Comparison of ENCODE assay signal across 1 cellular context in the genomic region with DNA sequence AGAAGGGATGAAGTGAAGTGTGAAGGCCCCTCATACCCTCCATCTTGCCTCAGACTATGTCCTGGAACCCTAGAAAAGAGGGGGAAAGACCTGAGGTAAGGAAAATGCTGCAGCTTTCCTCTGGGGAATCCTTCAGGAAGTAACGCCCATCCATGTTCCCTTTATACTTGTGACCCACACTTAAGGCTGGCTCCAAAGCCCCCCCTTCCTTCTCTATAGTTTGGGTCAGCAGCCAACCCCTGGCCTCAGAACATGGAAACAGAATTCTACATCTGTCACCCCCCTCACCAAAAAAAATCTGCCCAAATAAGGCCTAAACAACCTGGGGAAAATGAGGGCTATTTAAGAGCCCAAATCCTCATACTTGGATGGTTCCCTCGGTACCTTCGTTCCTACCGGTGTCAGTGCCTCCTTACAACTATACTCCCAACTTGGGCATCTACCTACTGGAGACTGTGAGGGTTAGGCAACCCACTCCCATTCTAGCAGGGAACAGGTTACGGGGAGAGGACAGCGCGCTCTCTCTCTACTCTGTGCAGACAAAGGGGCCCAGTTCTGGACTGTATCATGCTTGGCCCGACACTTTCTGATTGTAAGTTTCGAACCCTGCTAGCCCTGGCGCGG.
A peak's percentile ranks its signal among the peaks of the same experiment; 100 is the strongest.
TF ChIP-seq lines count a peak whose summit lies in the region.

No MANE protein-coding gene starts in this region.

TF ChIP-seq in HepG2, 621 proteins besides CTCF, POLR2A, EP300 and RAD21:
- TF ChIP-seq ZNF816 (CRISPR knock-in tag; IDR thresholded peaks at IDR 0.05; ENCODE audit: borderline replicate concordance) (peak; percentile 2; the same call in 1 of the 2 replicates), ETV5 (CRISPR knock-in tag; IDR thresholded peaks at IDR 0.05; ENCODE audit: borderline replicate concordance) (no peak), SOX6 (IDR thresholded peaks at IDR 0.05) (no peak), SOX6 (CRISPR knock-in tag; IDR thresholded peaks at IDR 0.05) (peak; percentile 8; the same call in 1 of the 2 replicates), ZNF256 (CRISPR knock-in tag; conservative IDR thresholded peaks at IDR 0.05) (0 out of 2 replicates have a peak, but pooled peaks have one; percentile 65), ZNF607 (CRISPR knock-in tag; IDR thresholded peaks at IDR 0.05; ENCODE audit: borderline replicate concordance) (0 out of 2 replicates have a peak, but pooled peaks have one; percentile 25), ZNF224 (CRISPR knock-in tag; IDR thresholded peaks at IDR 0.05) (0 out of 2 replicates have a peak, but pooled peaks have one; percentile 82), FOXP4 (CRISPR knock-in tag; IDR thresholded peaks at IDR 0.05) (0 out of 2 replicates have a peak, but pooled peaks have one; percentile 4), ZNF670 (CRISPR knock-in tag; IDR thresholded peaks at IDR 0.05; ENCODE audit: borderline replicate concordance) (no peak; the same call in 1 of the 2 replicates), KLF15 (CRISPR knock-in tag; IDR thresholded peaks at IDR 0.05; ENCODE audit: borderline replicate concordance) (no peak), ZFP82 (CRISPR knock-in tag; IDR thresholded peaks at IDR 0.05; ENCODE audit: borderline replicate concordance) (0 out of 2 replicates have a peak, but pooled peaks have one; percentile 37), ZEB1 (IDR thresholded peaks at IDR 0.05; ENCODE audit: insufficient replicate concordance, low read depth) (peak; percentile 20), U2AF1 (optimal IDR thresholded peaks at IDR 0.05; ENCODE audit: low read depth, low read length) (no peak), ZNF572 (CRISPR knock-in tag; IDR thresholded peaks at IDR 0.05) (peak; percentile 86; the same call in 1 of the 2 replicates), MXD4 (CRISPR knock-in tag; IDR thresholded peaks at IDR 0.05) (0 out of 2 replicates have a peak, but pooled peaks have one; percentile 47), ZNF296 (CRISPR knock-in tag; conservative IDR thresholded peaks at IDR 0.05) (0 out of 2 replicates have a peak, but pooled peaks have one; percentile 31), ZNF18 (CRISPR knock-in tag; IDR thresholded peaks at IDR 0.05; ENCODE audit: insufficient replicate concordance) (peak; percentile 58), GZF1 (CRISPR knock-in tag; IDR thresholded peaks at IDR 0.05) (no peak), SMAD3 (CRISPR knock-in tag; IDR thresholded peaks at IDR 0.05) (0 out of 2 replicates have a peak, but pooled peaks have one; percentile 1)
- TF ChIP-seq, protein P1, sequence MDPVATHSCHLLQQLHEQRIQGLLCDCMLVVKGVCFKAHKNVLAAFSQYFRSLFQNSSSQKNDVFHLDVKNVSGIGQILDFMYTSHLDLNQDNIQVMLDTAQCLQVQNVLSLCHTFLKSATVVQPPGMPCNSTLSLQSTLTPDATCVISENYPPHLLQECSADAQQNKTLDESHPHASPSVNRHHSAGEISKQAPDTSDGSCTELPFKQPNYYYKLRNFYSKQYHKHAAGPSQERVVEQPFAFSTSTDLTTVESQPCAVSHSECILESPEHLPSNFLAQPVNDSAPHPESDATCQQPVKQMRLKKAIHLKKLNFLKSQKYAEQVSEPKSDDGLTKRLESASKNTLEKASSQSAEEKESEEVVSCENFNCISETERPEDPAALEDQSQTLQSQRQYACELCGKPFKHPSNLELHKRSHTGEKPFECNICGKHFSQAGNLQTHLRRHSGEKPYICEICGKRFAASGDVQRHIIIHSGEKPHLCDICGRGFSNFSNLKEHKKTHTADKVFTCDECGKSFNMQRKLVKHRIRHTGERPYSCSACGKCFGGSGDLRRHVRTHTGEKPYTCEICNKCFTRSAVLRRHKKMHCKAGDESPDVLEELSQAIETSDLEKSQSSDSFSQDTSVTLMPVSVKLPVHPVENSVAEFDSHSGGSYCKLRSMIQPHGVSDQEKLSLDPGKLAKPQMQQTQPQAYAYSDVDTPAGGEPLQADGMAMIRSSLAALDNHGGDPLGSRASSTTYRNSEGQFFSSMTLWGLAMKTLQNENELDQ (CRISPR knock-in tag; IDR thresholded peaks at IDR 0.05; ENCODE audit: borderline replicate concordance) = 0 out of 2 replicates have a peak, but pooled peaks have one; percentile 7
- TF ChIP-seq, protein P2, sequence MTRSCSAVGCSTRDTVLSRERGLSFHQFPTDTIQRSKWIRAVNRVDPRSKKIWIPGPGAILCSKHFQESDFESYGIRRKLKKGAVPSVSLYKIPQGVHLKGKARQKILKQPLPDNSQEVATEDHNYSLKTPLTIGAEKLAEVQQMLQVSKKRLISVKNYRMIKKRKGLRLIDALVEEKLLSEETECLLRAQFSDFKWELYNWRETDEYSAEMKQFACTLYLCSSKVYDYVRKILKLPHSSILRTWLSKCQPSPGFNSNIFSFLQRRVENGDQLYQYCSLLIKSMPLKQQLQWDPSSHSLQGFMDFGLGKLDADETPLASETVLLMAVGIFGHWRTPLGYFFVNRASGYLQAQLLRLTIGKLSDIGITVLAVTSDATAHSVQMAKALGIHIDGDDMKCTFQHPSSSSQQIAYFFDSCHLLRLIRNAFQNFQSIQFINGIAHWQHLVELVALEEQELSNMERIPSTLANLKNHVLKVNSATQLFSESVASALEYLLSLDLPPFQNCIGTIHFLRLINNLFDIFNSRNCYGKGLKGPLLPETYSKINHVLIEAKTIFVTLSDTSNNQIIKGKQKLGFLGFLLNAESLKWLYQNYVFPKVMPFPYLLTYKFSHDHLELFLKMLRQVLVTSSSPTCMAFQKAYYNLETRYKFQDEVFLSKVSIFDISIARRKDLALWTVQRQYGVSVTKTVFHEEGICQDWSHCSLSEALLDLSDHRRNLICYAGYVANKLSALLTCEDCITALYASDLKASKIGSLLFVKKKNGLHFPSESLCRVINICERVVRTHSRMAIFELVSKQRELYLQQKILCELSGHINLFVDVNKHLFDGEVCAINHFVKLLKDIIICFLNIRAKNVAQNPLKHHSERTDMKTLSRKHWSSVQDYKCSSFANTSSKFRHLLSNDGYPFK (CRISPR knock-in tag; IDR thresholded peaks at IDR 0.05; ENCODE audit: borderline replicate concordance) = 0 out of 2 replicates have a peak, but pooled peaks have one; percentile 14
- TF ChIP-seq, protein P3, sequence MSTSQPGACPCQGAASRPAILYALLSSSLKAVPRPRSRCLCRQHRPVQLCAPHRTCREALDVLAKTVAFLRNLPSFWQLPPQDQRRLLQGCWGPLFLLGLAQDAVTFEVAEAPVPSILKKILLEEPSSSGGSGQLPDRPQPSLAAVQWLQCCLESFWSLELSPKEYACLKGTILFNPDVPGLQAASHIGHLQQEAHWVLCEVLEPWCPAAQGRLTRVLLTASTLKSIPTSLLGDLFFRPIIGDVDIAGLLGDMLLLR (CRISPR knock-in tag; IDR thresholded peaks at IDR 0.05) = peak; percentile 18; the same call in 1 of the 2 replicates
- TF ChIP-seq, protein P4, sequence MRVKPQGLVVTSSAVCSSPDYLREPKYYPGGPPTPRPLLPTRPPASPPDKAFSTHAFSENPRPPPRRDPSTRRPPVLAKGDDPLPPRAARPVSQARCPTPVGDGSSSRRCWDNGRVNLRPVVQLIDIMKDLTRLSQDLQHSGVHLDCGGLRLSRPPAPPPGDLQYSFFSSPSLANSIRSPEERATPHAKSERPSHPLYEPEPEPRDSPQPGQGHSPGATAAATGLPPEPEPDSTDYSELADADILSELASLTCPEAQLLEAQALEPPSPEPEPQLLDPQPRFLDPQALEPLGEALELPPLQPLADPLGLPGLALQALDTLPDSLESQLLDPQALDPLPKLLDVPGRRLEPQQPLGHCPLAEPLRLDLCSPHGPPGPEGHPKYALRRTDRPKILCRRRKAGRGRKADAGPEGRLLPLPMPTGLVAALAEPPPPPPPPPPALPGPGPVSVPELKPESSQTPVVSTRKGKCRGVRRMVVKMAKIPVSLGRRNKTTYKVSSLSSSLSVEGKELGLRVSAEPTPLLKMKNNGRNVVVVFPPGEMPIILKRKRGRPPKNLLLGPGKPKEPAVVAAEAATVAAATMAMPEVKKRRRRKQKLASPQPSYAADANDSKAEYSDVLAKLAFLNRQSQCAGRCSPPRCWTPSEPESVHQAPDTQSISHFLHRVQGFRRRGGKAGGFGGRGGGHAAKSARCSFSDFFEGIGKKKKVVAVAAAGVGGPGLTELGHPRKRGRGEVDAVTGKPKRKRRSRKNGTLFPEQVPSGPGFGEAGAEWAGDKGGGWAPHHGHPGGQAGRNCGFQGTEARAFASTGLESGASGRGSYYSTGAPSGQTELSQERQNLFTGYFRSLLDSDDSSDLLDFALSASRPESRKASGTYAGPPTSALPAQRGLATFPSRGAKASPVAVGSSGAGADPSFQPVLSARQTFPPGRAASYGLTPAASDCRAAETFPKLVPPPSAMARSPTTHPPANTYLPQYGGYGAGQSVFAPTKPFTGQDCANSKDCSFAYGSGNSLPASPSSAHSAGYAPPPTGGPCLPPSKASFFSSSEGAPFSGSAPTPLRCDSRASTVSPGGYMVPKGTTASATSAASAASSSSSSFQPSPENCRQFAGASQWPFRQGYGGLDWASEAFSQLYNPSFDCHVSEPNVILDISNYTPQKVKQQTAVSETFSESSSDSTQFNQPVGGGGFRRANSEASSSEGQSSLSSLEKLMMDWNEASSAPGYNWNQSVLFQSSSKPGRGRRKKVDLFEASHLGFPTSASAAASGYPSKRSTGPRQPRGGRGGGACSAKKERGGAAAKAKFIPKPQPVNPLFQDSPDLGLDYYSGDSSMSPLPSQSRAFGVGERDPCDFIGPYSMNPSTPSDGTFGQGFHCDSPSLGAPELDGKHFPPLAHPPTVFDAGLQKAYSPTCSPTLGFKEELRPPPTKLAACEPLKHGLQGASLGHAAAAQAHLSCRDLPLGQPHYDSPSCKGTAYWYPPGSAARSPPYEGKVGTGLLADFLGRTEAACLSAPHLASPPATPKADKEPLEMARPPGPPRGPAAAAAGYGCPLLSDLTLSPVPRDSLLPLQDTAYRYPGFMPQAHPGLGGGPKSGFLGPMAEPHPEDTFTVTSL (CRISPR knock-in tag; IDR thresholded peaks at IDR 0.05; ENCODE audit: borderline replicate concordance) = 0 out of 2 replicates have a peak, but pooled peaks have one; percentile 34
- TF ChIP-seq, protein P5, sequence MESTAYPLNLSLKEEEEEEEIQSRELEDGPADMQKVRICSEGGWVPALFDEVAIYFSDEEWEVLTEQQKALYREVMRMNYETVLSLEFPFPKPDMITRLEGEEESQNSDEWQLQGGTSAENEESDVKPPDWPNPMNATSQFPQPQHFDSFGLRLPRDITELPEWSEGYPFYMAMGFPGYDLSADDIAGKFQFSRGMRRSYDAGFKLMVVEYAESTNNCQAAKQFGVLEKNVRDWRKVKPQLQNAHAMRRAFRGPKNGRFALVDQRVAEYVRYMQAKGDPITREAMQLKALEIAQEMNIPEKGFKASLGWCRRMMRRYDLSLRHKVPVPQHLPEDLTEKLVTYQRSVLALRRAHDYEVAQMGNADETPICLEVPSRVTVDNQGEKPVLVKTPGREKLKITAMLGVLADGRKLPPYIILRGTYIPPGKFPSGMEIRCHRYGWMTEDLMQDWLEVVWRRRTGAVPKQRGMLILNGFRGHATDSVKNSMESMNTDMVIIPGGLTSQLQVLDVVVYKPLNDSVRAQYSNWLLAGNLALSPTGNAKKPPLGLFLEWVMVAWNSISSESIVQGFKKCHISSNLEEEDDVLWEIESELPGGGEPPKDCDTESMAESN (CRISPR knock-in tag; conservative IDR thresholded peaks at IDR 0.05) = peak; percentile 7; the same call in 1 of the 2 replicates
TF ChIP-seq in HepG2: peak in this region for 18.
